ENCODE assay signal across 9 cellular contexts in genomic region chr16:75244225-75244792, GRCh38. TPM values are rescaled to one million over a fixed set of nuclear protein-coding genes. Genes with fewer than 3 reads are reported as not detected.
DNase-seq lines count a peak whose midpoint lies in the region; ATAC-seq and TF ChIP-seq lines count a peak whose summit lies in the region.
"Had no signal": no experiment of that assay in that cellular context is flagged by ENCODE, and none has a peak within 500 bp of the region (broad histone marks: within the 10 kb centered on the region; RNA-seq: fewer than 3 reads in every experiment).

No MANE protein-coding gene starts in this region.

- H3K27me3 ChIP-seq in endocrine pancreas (ENCODE audit: control insufficient read depth, insufficient read depth, low read length) (no peaks in the 10 kb centered on the region), muscle layer of duodenum (ENCODE audit: low read depth, low read length) (no peaks in the 10 kb centered on the region)

- H3K36me3 ChIP-seq in endocrine pancreas (ENCODE audit: control insufficient read depth, insufficient read depth, low read length), result peaks cover 3% of the 10 kb centered on the region
- H3K36me3 ChIP-seq in muscle layer of duodenum (ENCODE audit: control insufficient read depth in 1 of 2, insufficient read depth in 2 of 2, low read length in 2 of 2), result peaks cover 4 to 33% of the 10 kb centered on the region in 2 donors

- H3K9me3 ChIP-seq in endocrine pancreas (ENCODE audit: control insufficient read depth, low read length) (no peaks in the 10 kb centered on the region), muscle layer of duodenum (ENCODE audit: control insufficient read depth in 1 of 2, low read length in 2 of 2) (no peaks in the 10 kb centered on the region)

- peak overlapping the region; percentile 70 for H3K27ac ChIP-seq in muscle layer of duodenum (ENCODE audit: low read length)

- TF ChIP-seq CTCF in AG10803 (conservative IDR thresholded peaks at IDR 0.05; ENCODE audit: low read length) (no peak), omental fat pad (IDR thresholded peaks at IDR 0.05) (no peak)

- H3K4me1 ChIP-seq in endocrine pancreas (ENCODE audit: control insufficient read depth, insufficient read depth, low read length) (no peaks in the 10 kb centered on the region), muscle layer of duodenum (ENCODE audit: control insufficient read depth in 1 of 2, insufficient read depth in 2 of 2, low read length in 2 of 2) (peaks cover 23 to 70% of the 10 kb centered on the region in 2 donors)

- ATAC-seq in GM18511 (IDR thresholded peaks at IDR 0.05; ENCODE audit: unreplicated experiment) (no peak), omental fat pad (ENCODE audit: low FRiP score) (no peak)

- DNase-seq in AG10803 (ENCODE audit: low read depth) (peak; percentile 90), NCI-H226 (peak; percentile 67), NCI-H146 treated with DMSO at 0.1 percent for 48 hours (lab: John Stamatoyannopoulos, UW; ENCODE audit: unreplicated experiment) (no peak), NCI-H345 (lab: John Stamatoyannopoulos, UW) (no peak), omental fat pad (ENCODE audit: low spot score) (no peak)
- DNase-seq: DMS153 had no signal

- peak overlapping the region; percentile 65 for H3K9ac ChIP-seq in endocrine pancreas (ENCODE audit: control insufficient read depth, insufficient read depth, low read length)

- peak overlapping the region; percentile 15; the same call in 1 of the 2 replicates for H3K4me3 ChIP-seq in AG10803 (ENCODE audit: low read length)
- H3K4me3 ChIP-seq in endocrine pancreas (ENCODE audit: control insufficient read depth, insufficient read depth, low read length), result no peak overlapping the region
- no peak overlapping the region for H3K4me3 ChIP-seq in muscle layer of duodenum (ENCODE audit: low read depth in 1 of 2, low read length in 2 of 2)

RNA-seq across cellular contexts. Expression of gene BCAR1, which starts 7.1 kb away (rescaled TPM):
- total RNA-seq in omental fat pad, result 10 to 100 TPM; 30.1 to 98.0 (median 38.0) TPM

RNA-seq across cellular contexts. Expression of gene CTRB1, which starts 25.5 kb away (rescaled TPM):
- under 1 TPM in 1 of 4 donors, not detected in 3; 0.69 TPM for total RNA-seq in omental fat pad

RNA-seq across cellular contexts. Expression of gene CTRB2, which starts 37.3 kb away (rescaled TPM):
- total RNA-seq in omental fat pad, result not detected

Comparison
In these comparisons a context has a peak if more than half of its experiments do, and no peak if none do; other contexts are left out.
1. DNase-seq: peak in AG10803 (single experiment) and NCI-H226 (single experiment); none in NCI-H146 treated with DMSO at 0.1 percent for 48 hours (single experiment), NCI-H345 (single experiment) and omental fat pad (single experiment).